ENCODE assay signal across 1 cellular context in the genomic region with DNA sequence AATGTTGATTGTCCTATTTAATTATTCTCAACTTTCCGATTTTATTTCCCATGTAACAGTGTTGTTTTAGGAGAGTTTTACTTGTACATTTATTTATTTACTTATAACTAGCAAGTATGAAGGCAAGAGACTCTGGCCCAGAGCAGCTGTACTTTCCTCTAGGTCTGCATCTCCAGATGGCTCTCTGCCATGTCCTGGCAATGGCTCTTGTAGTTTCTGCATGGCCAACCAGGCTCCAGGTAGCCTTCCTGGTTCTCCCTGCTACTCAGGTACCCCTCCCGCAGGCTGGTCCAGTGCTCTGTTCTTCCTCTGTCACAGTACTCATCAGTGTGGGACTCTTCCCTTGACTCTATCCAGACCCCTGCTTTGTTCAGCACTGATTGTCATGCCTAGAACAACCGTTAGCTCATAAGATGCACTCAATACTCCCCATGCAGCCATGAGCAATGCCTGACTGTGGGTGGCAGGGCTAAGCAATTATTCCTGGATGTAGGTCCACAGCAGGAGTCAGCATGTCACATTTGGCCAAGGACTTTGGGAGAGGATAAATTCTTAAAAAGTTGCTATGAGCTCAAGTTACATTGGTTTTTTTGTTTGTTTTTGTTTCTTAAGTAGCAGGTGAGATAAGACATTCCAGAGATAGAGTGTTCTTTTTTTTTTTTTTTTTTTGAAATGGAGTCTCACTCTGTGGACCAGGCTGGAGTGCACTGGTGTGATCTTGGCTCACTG.
TF ChIP-seq lines count a peak whose summit lies in the region.

No MANE protein-coding gene starts in this region.

TF ChIP-seq in HEK293, 187 proteins besides CTCF, POLR2A, EP300 and RAD21 (continued from another document):
- TF ChIP-seq, protein P1, sequence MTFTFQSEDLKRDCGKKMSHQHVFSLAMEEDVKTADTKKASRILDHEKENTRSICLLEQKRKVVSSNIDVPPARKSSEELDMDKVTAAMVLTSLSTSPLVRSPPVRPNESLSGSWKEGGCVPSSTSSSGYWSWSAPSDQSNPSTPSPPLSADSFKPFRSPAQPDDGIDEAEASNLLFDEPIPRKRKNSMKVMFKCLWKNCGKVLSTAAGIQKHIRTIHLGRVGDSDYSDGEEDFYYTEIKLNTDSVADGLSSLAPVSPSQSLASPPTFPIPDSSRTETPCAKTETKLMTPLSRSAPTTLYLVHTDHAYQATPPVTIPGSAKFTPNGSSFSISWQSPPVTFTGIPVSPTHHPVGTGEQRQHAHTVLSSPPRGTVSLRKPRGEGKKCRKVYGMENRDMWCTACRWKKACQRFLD (tag by site-specific recombination; IDR thresholded peaks at IDR 0.05): no peak
- TF ChIP-seq ZNF23 (tag by site-specific recombination; IDR thresholded peaks at IDR 0.05; ENCODE audit: borderline replicate concordance) (no peak), ZNF169 (tag by site-specific recombination; IDR thresholded peaks at IDR 0.05) (no peak), ZNF776 (tag by site-specific recombination; IDR thresholded peaks at IDR 0.05; ENCODE audit: borderline replicate concordance) (no peak), ZNF571 (tag by site-specific recombination; IDR thresholded peaks at IDR 0.05) (no peak), OSR2 (tag by site-specific recombination; IDR thresholded peaks at IDR 0.05) (peak; percentile 37; the same call in 1 of the 2 replicates), ZNF433 (tag by site-specific recombination; IDR thresholded peaks at IDR 0.05; ENCODE audit: low read depth) (no peak), ZNF660 (tag by site-specific recombination; IDR thresholded peaks at IDR 0.05) (0 out of 2 replicates have a peak, but pooled peaks have one; percentile 17), SP7 (tag by site-specific recombination; IDR thresholded peaks at IDR 0.05) (no peak)
- TF ChIP-seq, protein P2, sequence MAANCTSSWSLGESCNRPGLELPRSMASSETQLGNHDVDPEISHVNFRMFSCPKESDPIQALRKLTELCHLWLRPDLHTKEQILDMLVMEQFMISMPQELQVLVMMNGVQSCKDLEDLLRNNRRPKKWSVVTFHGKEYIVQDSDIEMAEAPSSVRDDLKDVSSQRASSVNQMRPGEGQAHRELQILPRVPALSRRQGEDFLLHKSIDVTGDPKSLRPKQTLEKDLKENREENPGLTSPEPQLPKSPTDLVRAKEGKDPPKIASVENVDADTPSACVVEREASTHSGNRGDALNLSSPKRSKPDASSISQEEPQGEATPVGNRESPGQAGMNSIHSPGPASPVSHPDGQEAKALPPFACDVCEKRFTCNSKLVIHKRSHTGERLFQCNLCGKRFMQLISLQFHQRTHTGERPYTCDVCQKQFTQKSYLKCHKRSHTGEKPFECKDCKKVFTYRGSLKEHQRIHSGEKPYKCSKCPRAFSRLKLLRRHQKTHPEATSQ (tag by site-specific recombination; IDR thresholded peaks at IDR 0.05): no peak
- TF ChIP-seq, protein P3, sequence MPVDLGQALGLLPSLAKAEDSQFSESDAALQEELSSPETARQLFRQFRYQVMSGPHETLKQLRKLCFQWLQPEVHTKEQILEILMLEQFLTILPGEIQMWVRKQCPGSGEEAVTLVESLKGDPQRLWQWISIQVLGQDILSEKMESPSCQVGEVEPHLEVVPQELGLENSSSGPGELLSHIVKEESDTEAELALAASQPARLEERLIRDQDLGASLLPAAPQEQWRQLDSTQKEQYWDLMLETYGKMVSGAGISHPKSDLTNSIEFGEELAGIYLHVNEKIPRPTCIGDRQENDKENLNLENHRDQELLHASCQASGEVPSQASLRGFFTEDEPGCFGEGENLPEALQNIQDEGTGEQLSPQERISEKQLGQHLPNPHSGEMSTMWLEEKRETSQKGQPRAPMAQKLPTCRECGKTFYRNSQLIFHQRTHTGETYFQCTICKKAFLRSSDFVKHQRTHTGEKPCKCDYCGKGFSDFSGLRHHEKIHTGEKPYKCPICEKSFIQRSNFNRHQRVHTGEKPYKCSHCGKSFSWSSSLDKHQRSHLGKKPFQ (tag by site-specific recombination; IDR thresholded peaks at IDR 0.05): peak; percentile 43; the same call in 1 of the 2 replicates
- TF ChIP-seq, protein P4, sequence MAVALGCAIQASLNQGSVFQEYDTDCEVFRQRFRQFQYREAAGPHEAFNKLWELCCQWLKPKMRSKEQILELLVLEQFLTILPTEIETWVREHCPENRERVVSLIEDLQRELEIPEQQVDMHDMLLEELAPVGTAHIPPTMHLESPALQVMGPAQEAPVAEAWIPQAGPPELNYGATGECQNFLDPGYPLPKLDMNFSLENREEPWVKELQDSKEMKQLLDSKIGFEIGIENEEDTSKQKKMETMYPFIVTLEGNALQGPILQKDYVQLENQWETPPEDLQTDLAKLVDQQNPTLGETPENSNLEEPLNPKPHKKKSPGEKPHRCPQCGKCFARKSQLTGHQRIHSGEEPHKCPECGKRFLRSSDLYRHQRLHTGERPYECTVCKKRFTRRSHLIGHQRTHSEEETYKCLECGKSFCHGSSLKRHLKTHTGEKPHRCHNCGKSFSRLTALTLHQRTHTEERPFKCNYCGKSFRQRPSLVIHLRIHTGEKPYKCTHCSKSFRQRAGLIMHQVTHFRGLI (tag by site-specific recombination; IDR thresholded peaks at IDR 0.05): peak; percentile 28; the same call in 1 of the 2 replicates
